Comparison of ENCODE assay signal across 8 cellular contexts in the genomic region with DNA sequence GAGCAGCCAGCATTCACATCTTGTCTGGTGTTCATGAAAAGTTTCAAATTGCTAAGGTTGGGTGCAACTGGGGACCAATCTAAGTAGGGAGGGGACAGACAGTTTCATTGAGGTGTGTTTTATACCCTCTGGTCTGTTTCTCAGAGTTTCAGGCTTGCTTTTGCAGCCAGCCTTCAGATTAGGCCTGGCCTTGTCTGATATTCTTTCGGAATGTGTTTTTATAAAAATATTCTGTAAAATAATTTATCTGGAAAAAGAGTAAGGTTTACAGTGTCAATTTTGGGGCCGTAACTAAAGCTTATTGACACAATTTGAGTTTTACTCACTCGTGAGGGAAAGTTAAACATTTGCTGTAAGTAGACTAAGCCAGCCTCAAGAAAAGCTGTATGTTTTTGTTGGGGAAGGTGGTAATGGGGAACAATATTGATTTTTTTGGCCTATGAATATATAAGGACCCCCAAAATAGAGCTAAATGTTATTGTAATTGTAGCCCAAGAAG. TPM values are rescaled to one million over a fixed set of nuclear protein-coding genes. Genes with fewer than 3 reads are reported as not detected.
A peak's percentile ranks its signal among the peaks of the same experiment; 100 is the strongest.
DNase-seq lines count a peak whose midpoint lies in the region; ATAC-seq and TF ChIP-seq lines count a peak whose summit lies in the region.

No MANE protein-coding gene starts in this region.

- TF ChIP-seq CTCF in Peyer's patch (IDR thresholded peaks at IDR 0.05): no peak
- no peak for TF ChIP-seq CTCF in fibroblast of lung (conservative IDR thresholded peaks at IDR 0.05 in 1 of 2, IDR thresholded peaks at IDR 0.05 in 1 of 2; ENCODE audit: low read depth in 1 of 2, low read length in 2 of 2)

- peaks cover 65% of the 10 kb centered on the region for H3K79me2 ChIP-seq in fibroblast of lung (ENCODE audit: control insufficient read depth, insufficient read depth, low read length)

- peak overlapping the region; percentile 96 for H3K27ac Mint-ChIP-seq in activated CD4-positive, alpha-beta T cell treated with anti-CD3 and anti-CD28 coated beads for 36 hours

- peak overlapping the region; percentile 88 for H3K4me3 Mint-ChIP-seq in activated CD4-positive, alpha-beta T cell treated with anti-CD3 and anti-CD28 coated beads for 36 hours

- peak overlapping the region; percentile 92 to 97 (median 94) for H3K27ac ChIP-seq in Peyer's patch
- peak overlapping the region; percentile 89 for H3K27ac ChIP-seq in fibroblast of lung (ENCODE audit: insufficient read depth, low read length)

- peaks cover 62% of the 10 kb centered on the region for H3K4me1 Mint-ChIP-seq in activated CD4-positive, alpha-beta T cell treated with anti-CD3 and anti-CD28 coated beads for 36 hours

- POLR2A ChIA-PET in activated CD4-positive, alpha-beta T cell treated with anti-CD3 and anti-CD28 coated beads for 36 hours (lab: Charles Lee): interaction anchor here (0.8 to 2.5 kb wide), 2 partner anchors 9 kb away, joined by 5 to 17 read pairs; no protein-coding TSS in a partner anchor

- peak overlapping the region; percentile 82 for H3K4me2 ChIP-seq in fibroblast of lung (ENCODE audit: extremely low read depth, insufficient read depth, low read length)

- no peak overlapping the region for H2AFZ ChIP-seq in fibroblast of lung (ENCODE audit: low read length)

- H3K9me3 Mint-ChIP-seq in activated CD4-positive, alpha-beta T cell treated with anti-CD3 and anti-CD28 coated beads for 36 hours (ENCODE audit: low read depth): no peaks in the 10 kb centered on the region

- peaks cover 0 to 16% (median 4%) of the 10 kb centered on the region in 4 donors for H3K4me1 ChIP-seq in Peyer's patch
- peaks cover 3% of the 10 kb centered on the region for H3K4me1 ChIP-seq in fibroblast of lung (ENCODE audit: control insufficient read depth, extremely low read depth, insufficient read depth, low read length)

- H3K27me3 Mint-ChIP-seq in activated CD4-positive, alpha-beta T cell treated with anti-CD3 and anti-CD28 coated beads for 36 hours: no peaks in the 10 kb centered on the region

- ATAC-seq in activated CD4-positive, alpha-beta T cell treated with anti-CD3 and anti-CD28 coated beads for 36 hours: no peak
- ATAC-seq in HG02678 (IDR thresholded peaks at IDR 0.05; ENCODE audit: unreplicated experiment) (peak; percentile 19), GM18520 (IDR thresholded peaks at IDR 0.05; ENCODE audit: unreplicated experiment) (no peak)

- H3K9me3 ChIP-seq in Peyer's patch (no peaks in the 10 kb centered on the region), fibroblast of lung (ENCODE audit: control insufficient read depth, insufficient read depth, low read depth, low read length) (no peaks in the 10 kb centered on the region)

- intact Hi-C loops in activated CD4-positive, alpha-beta T cell treated with anti-CD3 and anti-CD28 coated beads for 36 hours (cut with DNase I, micrococcal nuclease): loop anchor here (1.0 to 5.0 kb wide), 4 partner anchors 8 to 1951 kb away; a partner anchor contains a TSS

- CTCF ChIA-PET in activated CD4-positive, alpha-beta T cell treated with anti-CD3 and anti-CD28 coated beads for 36 hours (lab: Charles Lee): interaction anchor here (1.0 to 3.2 kb wide), 5 partner anchors 8 to 145 kb away, joined by 3 to 14 read pairs (median 5); no protein-coding TSS in a partner anchor

- H3K27me3 ChIP-seq in Peyer's patch: no peaks in the 10 kb centered on the region
- no peaks in the 10 kb centered on the region for H3K27me3 ChIP-seq in fibroblast of lung (ENCODE audit: control insufficient read depth, insufficient read depth, low read length)

- peak overlapping the region; percentile 97 for H3K9ac ChIP-seq in fibroblast of lung (ENCODE audit: insufficient read depth, low read length)

- H3K36me3 Mint-ChIP-seq in activated CD4-positive, alpha-beta T cell treated with anti-CD3 and anti-CD28 coated beads for 36 hours (ENCODE audit: low read depth): peaks cover 12% of the 10 kb centered on the region

- TF ChIP-seq POLR2A in Peyer's patch (IDR thresholded peaks at IDR 0.05): no peak

- no peak for DNase-seq in activated CD4-positive, alpha-beta T cell treated with anti-CD3 and anti-CD28 coated beads for 36 hours
- no peak for DNase-seq in activated CD4-positive, alpha-beta T cell treated with anti-CD3 and anti-CD28 coated beads for 1 hour
- DNase-seq in Peyer's patch: no peak
- DNase-seq in fibroblast of lung (ENCODE audit: low read depth in 2 of 2): peak in 1 of 2 donors; percentile 25
- DNase-seq in pons (ENCODE audit: low spot score): peak; percentile 49
- DNase-seq in stimulated activated CD4-positive, alpha-beta T cell treated with anti-CD3 and anti-CD28 coated beads, Interleukin-4, amount 100 ng/mL, for 4 hours: no peak

- H3K36me3 ChIP-seq in Peyer's patch: no peaks in the 10 kb centered on the region
- no peaks in the 10 kb centered on the region for H3K36me3 ChIP-seq in fibroblast of lung (ENCODE audit: control insufficient read depth, insufficient read depth, low read length)

- peak overlapping the region; percentile 78 to 92 (median 84) for H3K4me3 ChIP-seq in Peyer's patch
- peak overlapping the region; percentile 88 to 95 (median 92) for H3K4me3 ChIP-seq in fibroblast of lung (replicated peaks in 1 of 4; ENCODE audit: control extremely low read depth in 1 of 4, insufficient read depth in 1 of 4, low read depth in 3 of 4, low read length in 4 of 4)

- no peaks in the 10 kb centered on the region for H4K20me1 ChIP-seq in fibroblast of lung (ENCODE audit: control insufficient read depth, extremely low read depth, insufficient read depth, low read length)

RNA-seq across cellular contexts. Expression of a gene that starts 1.3 kb away (rescaled TPM):
- 10 to 100 TPM; 69.5 to 75.1 TPM for total RNA-seq in activated CD4-positive, alpha-beta T cell treated with anti-CD3 and anti-CD28 coated beads for 36 hours
- total RNA-seq in Peyer's patch (100 to 1,000 TPM in 2 of 4 donors, 10 to 100 TPM in 2; 79.9 to 218 (median 91.5) TPM), fibroblast of lung (72.9 and 80.6 TPM in 2 replicates)
- polyA plus RNA-seq in fibroblast of lung: 40.9 and 54.5 TPM in 2 replicates
- polyA plus RNA-seq in fibroblast of lung (2012): 28.5 and 40.1 TPM in 2 replicates
- polyA minus RNA-seq in fibroblast of lung (ENCODE audit: low replicate concordance): 1.1 and 2.4 TPM in 2 replicates
